1 cellular context compared by ENCODE assay signal in genomic region chr12:108562348-108563134, GRCh38.
TF ChIP-seq lines count a peak whose summit lies in the region.

Gene ISCU (plus strand): TSS chr12:108562596. CDS start chr12:108562623, 27 bp downstream.

TF ChIP-seq in HepG2, 621 proteins besides CTCF, POLR2A, EP300 and RAD21 (continued from another document and continues in another):
- TF ChIP-seq NR0B2 (CRISPR knock-in tag; IDR thresholded peaks at IDR 0.05) = peak; percentile 80
- no peak for TF ChIP-seq ADNP (CRISPR knock-in tag; IDR thresholded peaks at IDR 0.05)
- TF ChIP-seq ZSCAN9 (CRISPR knock-in tag; IDR thresholded peaks at IDR 0.05; ENCODE audit: borderline replicate concordance) = no peak
- TF ChIP-seq TCF7L2 (IDR thresholded peaks at IDR 0.05; ENCODE audit: low read depth, low read length) = no peak
- TF ChIP-seq ZNF879 (CRISPR knock-in tag; IDR thresholded peaks at IDR 0.05) = no peak
- no peak for TF ChIP-seq CBX5 (CRISPR knock-in tag; IDR thresholded peaks at IDR 0.05; ENCODE audit: borderline replicate concordance)
- TF ChIP-seq ZFP36L1 (CRISPR knock-in tag; IDR thresholded peaks at IDR 0.05) = no peak
- TF ChIP-seq ATM (IDR thresholded peaks at IDR 0.05; ENCODE audit: borderline replicate concordance) = no peak
- TF ChIP-seq ZBTB33 (CRISPR knock-in tag; IDR thresholded peaks at IDR 0.05) = no peak
- TF ChIP-seq PATZ1 (CRISPR knock-in tag; IDR thresholded peaks at IDR 0.05) = peak; percentile 25; the same call in 1 of the 2 replicates
- TF ChIP-seq UBTF (CRISPR knock-in tag; IDR thresholded peaks at IDR 0.05) = no peak; the same call in 1 of the 2 replicates
- TF ChIP-seq HOXA5 (CRISPR knock-in tag; IDR thresholded peaks at IDR 0.05) = peak; percentile 70
- no peak for TF ChIP-seq ZFP62 (CRISPR knock-in tag; IDR thresholded peaks at IDR 0.05)
- TF ChIP-seq ZBTB34 (CRISPR knock-in tag; IDR thresholded peaks at IDR 0.05) = 0 out of 2 replicates have a peak, but pooled peaks have one; percentile 34
- TF ChIP-seq ZNF550 (CRISPR knock-in tag; IDR thresholded peaks at IDR 0.05; ENCODE audit: borderline replicate concordance) = peak; percentile 32; the same call in 1 of the 2 replicates
- TF ChIP-seq TOPORS (CRISPR knock-in tag; IDR thresholded peaks at IDR 0.05) = peak; percentile 71; the same call in 1 of the 2 replicates
- TF ChIP-seq POGZ (CRISPR knock-in tag; IDR thresholded peaks at IDR 0.05) = peak; percentile 80
- 0 out of 2 replicates have a peak, but pooled peaks have one; percentile 24 for TF ChIP-seq ZNF512 (CRISPR knock-in tag; IDR thresholded peaks at IDR 0.05)
- TF ChIP-seq ZMYM3 (CRISPR knock-in tag; IDR thresholded peaks at IDR 0.05) = no peak
- no peak for TF ChIP-seq MBD4 (IDR thresholded peaks at IDR 0.05; ENCODE audit: borderline replicate concordance, low read length)
- TF ChIP-seq TFDP2 (CRISPR knock-in tag; IDR thresholded peaks at IDR 0.05) = peak; percentile 96
- TF ChIP-seq ZNF441 (CRISPR knock-in tag; IDR thresholded peaks at IDR 0.05; ENCODE audit: borderline replicate concordance) = no peak
- no peak for TF ChIP-seq MLXIP (CRISPR knock-in tag; IDR thresholded peaks at IDR 0.05; ENCODE audit: borderline replicate concordance)
- TF ChIP-seq ZNF263 (CRISPR knock-in tag; IDR thresholded peaks at IDR 0.05) = no peak; the same call in 1 of the 2 replicates
- TF ChIP-seq ARID4A (CRISPR knock-in tag; IDR thresholded peaks at IDR 0.05; ENCODE audit: borderline replicate concordance) = peak; percentile 96
- no peak for TF ChIP-seq RXRB (CRISPR knock-in tag; IDR thresholded peaks at IDR 0.05; ENCODE audit: borderline replicate concordance)
- peak; percentile 81; the same call in 1 of the 2 replicates for TF ChIP-seq ZNF709 (CRISPR knock-in tag; IDR thresholded peaks at IDR 0.05)
- TF ChIP-seq NFRKB (IDR thresholded peaks at IDR 0.05) = no peak
- TF ChIP-seq GABPB1 (CRISPR knock-in tag; IDR thresholded peaks at IDR 0.05) = peak; percentile 87
- TF ChIP-seq MTF1 (CRISPR knock-in tag; IDR thresholded peaks at IDR 0.05) = peak; percentile 42; the same call in 1 of the 2 replicates
- no peak for TF ChIP-seq ZNF564 (CRISPR knock-in tag; IDR thresholded peaks at IDR 0.05)
- peak; percentile 44; the same call in 1 of the 2 replicates for TF ChIP-seq ZNF138 (CRISPR knock-in tag; IDR thresholded peaks at IDR 0.05; ENCODE audit: low read depth)
- peak; percentile 73; the same call in 1 of the 2 replicates for TF ChIP-seq MTERF4 (CRISPR knock-in tag; IDR thresholded peaks at IDR 0.05)
